Comparison of ENCODE assay signal across 8 cellular contexts in the genomic region with DNA sequence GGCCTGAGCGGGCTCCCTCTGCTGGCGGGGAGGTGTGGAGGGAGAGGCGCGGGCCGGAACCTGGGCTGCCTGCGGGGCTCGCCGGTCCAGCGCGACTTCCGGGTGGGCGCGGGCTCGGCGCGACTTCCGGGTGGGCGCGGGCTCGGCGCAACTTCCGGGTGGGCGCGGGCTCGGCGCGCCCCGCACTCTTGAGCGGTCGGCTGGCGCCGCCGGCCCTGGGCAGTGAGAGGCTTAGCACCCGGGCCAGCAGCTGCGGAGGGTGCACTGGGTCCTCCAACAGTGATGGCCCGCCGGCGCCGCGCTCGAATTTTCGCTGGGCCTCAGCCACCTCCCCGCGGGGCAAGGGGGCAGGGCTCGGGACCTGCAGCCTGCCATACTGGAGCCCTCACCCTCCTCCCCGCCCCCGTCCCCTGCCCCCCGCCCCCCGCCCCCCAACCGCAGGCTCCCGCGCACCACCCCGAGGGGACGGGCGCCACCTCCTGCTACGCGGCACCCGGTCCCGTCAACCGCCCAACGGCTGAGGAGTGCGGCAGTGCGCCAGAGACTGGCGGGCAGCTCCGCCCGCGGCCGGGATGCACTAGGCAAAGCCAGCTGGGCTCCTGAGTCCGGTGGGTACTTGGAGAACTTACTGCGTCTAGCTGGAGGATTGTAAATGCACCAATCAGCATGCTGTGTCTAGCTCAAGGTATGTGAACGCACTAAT.
DNase-seq lines count a peak whose midpoint lies in the region; ATAC-seq and TF ChIP-seq lines count a peak whose summit lies in the region.
"Not testable (repeated sequence)": the region's sequence is repeated elsewhere in the genome, so short reads cannot be mapped to it uniquely, and the experiment has no call there.

No MANE protein-coding gene starts in this region.

- H3K9ac ChIP-seq in HUES64 (ENCODE audit: low read depth, low read length) = peak overlapping the region; percentile 55; the same call in 1 of the 2 replicates
- H3K9ac ChIP-seq in smooth muscle cell (ENCODE audit: low read depth) = not testable (repeated sequence)

- H2AFZ ChIP-seq in smooth muscle cell (ENCODE audit: low read depth) = not testable (repeated sequence)

- H4K20me1 ChIP-seq in smooth muscle cell (ENCODE audit: low read depth) = not testable (repeated sequence)

- H3K4me2 ChIP-seq in smooth muscle cell = peak overlapping the region; percentile 44

- WGBS in HUES64 = under 1% methylated on average over 26 of the region's 71 CpGs
- no CpG with 5 or more reads among the region's 71 CpGs for WGBS in mesodermal cell (ENCODE audit: insufficient coverage in 2 of 2), 2 experiments
- 3% methylated on average over 6 of the region's 71 CpGs for WGBS in smooth muscle cell (ENCODE audit: low lambda C conversion rate)

- H3F3A ChIP-seq in smooth muscle cell (ENCODE audit: low read depth) = not testable (repeated sequence)

- peak; percentile 44 for TF ChIP-seq POLR2A in GM18505 (IDR thresholded peaks at IDR 0.05; ENCODE audit: borderline replicate concordance, extremely low read depth, insufficient read depth, insufficient read length)

- peak overlapping the region; percentile 62 for H3K4me3 ChIP-seq in HUES64 (ENCODE audit: low read length)
- peak overlapping the region; percentile 42 to 60 for H3K4me3 ChIP-seq in foreskin fibroblast (ENCODE audit: low read depth in 1 of 2, low read length in 2 of 2)
- peak overlapping the region; percentile 33 for H3K4me3 ChIP-seq in mesodermal cell (ENCODE audit: extremely low read depth, insufficient read depth, low read length, poor library complexity, severe bottlenecking)
- peak overlapping the region; percentile 52 for H3K4me3 ChIP-seq in smooth muscle cell
- peak overlapping the region; percentile 40 for H3K4me3 ChIP-seq in upper lobe of right lung

- not testable (repeated sequence) for H3K9me3 ChIP-seq in HUES64 (ENCODE audit: insufficient read depth, low read depth, low read length); mesodermal cell (ENCODE audit: control insufficient read depth, low read length); smooth muscle cell (replicated peaks; ENCODE audit: low read depth); upper lobe of right lung

- H3K27ac ChIP-seq in HUES64 (ENCODE audit: low read depth, low read length) (peak overlapping the region; percentile 30; the same call in 1 of the 2 replicates), mesodermal cell (ENCODE audit: low read depth, low read length, severe bottlenecking) (peak overlapping the region; percentile 36), upper lobe of right lung (peak overlapping the region; percentile 72)
- not testable (repeated sequence) for H3K27ac ChIP-seq in smooth muscle cell (ENCODE audit: low read depth)

- not testable (repeated sequence) for H3K36me3 ChIP-seq in HUES64 (ENCODE audit: insufficient read depth, low read length); mesodermal cell (ENCODE audit: control insufficient read depth, insufficient read depth, low read length); smooth muscle cell (ENCODE audit: low read depth); upper lobe of right lung

- H3K4me1 ChIP-seq in HUES64 (ENCODE audit: insufficient read depth, low read length); mesodermal cell (ENCODE audit: control insufficient read depth, insufficient read depth, low read length, poor library complexity, severe bottlenecking); smooth muscle cell (ENCODE audit: low read depth); upper lobe of right lung: not testable (repeated sequence)

- TF ChIP-seq CTCF in foreskin fibroblast (IDR thresholded peaks at IDR 0.05; ENCODE audit: low read depth, low read length); smooth muscle cell (IDR thresholded peaks at IDR 0.05; ENCODE audit: borderline replicate concordance, insufficient read depth, poor library complexity, severe bottlenecking); upper lobe of right lung (IDR thresholded peaks at IDR 0.05): not testable (repeated sequence)

- intact Hi-C loops in upper lobe of right lung (cut with DNase I) = not testable (repeated sequence)

- H3K79me2 ChIP-seq in smooth muscle cell (ENCODE audit: low read depth) = not testable (repeated sequence)

- not testable (repeated sequence) for H3K27me3 ChIP-seq in HUES64 (ENCODE audit: insufficient read depth, low read length); smooth muscle cell (ENCODE audit: low read depth); upper lobe of right lung

- ATAC-seq in GM18505 (IDR thresholded peaks at IDR 0.05; ENCODE audit: unreplicated experiment) = not testable (repeated sequence)
- peak; percentile 71 for ATAC-seq in upper lobe of right lung

- peak; percentile 36 for DNase-seq in activated CD4-positive, alpha-beta T cell treated with anti-CD3 and anti-CD28 coated beads for 1 hour
- DNase-seq in amniotic epithelial cell (ENCODE audit: low read depth) (peak; percentile 52), foreskin fibroblast (peak in 1 of 2 donors; percentile 51), upper lobe of right lung (peak; percentile 73)
- DNase-seq in smooth muscle cell (lab: John Stamatoyannopoulos, UW; ENCODE audit: unreplicated experiment) = not testable (repeated sequence)
